Comparison of ENCODE assay signal across 1 cellular context in the genomic region with DNA sequence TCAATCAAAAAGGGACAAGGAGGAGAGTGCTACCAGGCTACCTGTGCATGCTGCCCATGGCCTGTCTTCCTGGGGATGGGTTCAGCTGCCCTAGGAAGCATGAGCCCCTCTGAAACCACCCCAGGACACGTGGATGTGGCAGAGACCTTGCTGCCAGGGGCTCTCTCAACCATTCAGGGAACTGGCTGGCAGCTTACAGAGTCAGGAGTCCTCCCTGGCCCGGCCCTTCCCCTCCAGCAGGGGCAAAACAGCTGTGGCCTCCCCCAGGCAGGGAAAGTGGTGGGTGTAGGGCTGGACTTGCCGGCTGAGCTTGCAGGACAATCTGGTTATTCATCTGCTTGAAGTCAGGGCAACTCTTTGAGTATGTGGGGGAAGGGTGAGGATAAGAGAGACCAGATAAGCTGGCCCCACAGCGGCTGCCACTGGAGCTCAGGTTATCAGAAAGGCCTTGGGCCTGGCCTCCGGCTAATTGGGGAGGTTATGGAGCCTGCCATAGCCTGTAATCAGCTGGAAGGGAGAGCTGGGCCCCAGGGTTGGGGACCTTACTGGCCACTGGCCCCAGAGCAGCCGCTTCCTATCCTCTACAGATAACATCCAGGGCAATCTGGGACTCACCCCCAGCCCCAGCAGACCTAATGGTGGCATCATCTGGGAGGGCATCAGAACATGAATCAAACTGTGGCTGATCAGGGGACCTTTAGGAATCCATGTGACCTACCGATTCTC.
TF ChIP-seq lines count a peak whose summit lies in the region.

No MANE protein-coding gene starts in this region.

TF ChIP-seq in HepG2, 621 proteins besides CTCF, POLR2A, EP300 and RAD21 (continues in another document):
- TF ChIP-seq TCF7 (IDR thresholded peaks at IDR 0.05; ENCODE audit: low read depth), result no peak
- TF ChIP-seq, protein P1, sequence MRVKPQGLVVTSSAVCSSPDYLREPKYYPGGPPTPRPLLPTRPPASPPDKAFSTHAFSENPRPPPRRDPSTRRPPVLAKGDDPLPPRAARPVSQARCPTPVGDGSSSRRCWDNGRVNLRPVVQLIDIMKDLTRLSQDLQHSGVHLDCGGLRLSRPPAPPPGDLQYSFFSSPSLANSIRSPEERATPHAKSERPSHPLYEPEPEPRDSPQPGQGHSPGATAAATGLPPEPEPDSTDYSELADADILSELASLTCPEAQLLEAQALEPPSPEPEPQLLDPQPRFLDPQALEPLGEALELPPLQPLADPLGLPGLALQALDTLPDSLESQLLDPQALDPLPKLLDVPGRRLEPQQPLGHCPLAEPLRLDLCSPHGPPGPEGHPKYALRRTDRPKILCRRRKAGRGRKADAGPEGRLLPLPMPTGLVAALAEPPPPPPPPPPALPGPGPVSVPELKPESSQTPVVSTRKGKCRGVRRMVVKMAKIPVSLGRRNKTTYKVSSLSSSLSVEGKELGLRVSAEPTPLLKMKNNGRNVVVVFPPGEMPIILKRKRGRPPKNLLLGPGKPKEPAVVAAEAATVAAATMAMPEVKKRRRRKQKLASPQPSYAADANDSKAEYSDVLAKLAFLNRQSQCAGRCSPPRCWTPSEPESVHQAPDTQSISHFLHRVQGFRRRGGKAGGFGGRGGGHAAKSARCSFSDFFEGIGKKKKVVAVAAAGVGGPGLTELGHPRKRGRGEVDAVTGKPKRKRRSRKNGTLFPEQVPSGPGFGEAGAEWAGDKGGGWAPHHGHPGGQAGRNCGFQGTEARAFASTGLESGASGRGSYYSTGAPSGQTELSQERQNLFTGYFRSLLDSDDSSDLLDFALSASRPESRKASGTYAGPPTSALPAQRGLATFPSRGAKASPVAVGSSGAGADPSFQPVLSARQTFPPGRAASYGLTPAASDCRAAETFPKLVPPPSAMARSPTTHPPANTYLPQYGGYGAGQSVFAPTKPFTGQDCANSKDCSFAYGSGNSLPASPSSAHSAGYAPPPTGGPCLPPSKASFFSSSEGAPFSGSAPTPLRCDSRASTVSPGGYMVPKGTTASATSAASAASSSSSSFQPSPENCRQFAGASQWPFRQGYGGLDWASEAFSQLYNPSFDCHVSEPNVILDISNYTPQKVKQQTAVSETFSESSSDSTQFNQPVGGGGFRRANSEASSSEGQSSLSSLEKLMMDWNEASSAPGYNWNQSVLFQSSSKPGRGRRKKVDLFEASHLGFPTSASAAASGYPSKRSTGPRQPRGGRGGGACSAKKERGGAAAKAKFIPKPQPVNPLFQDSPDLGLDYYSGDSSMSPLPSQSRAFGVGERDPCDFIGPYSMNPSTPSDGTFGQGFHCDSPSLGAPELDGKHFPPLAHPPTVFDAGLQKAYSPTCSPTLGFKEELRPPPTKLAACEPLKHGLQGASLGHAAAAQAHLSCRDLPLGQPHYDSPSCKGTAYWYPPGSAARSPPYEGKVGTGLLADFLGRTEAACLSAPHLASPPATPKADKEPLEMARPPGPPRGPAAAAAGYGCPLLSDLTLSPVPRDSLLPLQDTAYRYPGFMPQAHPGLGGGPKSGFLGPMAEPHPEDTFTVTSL (CRISPR knock-in tag; IDR thresholded peaks at IDR 0.05; ENCODE audit: borderline replicate concordance), result no peak
- no peak; the same call in 1 of the 2 replicates for TF ChIP-seq ZNF567 (CRISPR knock-in tag; IDR thresholded peaks at IDR 0.05; ENCODE audit: borderline replicate concordance)
- no peak for TF ChIP-seq AGO1 (IDR thresholded peaks at IDR 0.05; ENCODE audit: low read depth, low read length, poor library complexity, severe bottlenecking)
- no peak for TF ChIP-seq ZMYM2 (CRISPR knock-in tag; IDR thresholded peaks at IDR 0.05)
- TF ChIP-seq DPF2 (CRISPR knock-in tag; IDR thresholded peaks at IDR 0.05; ENCODE audit: borderline replicate concordance, low read depth), result peak; percentile 74
- no peak for TF ChIP-seq HHEX (CRISPR knock-in tag; IDR thresholded peaks at IDR 0.05)
- no peak; the same call in 1 of the 2 replicates for TF ChIP-seq HOXA5 (CRISPR knock-in tag; IDR thresholded peaks at IDR 0.05)
- TF ChIP-seq ZSCAN22 (CRISPR knock-in tag; IDR thresholded peaks at IDR 0.05), result no peak
- TF ChIP-seq ETV6 (CRISPR knock-in tag; conservative IDR thresholded peaks at IDR 0.05), result no peak
- TF ChIP-seq MIXL1 (CRISPR knock-in tag; IDR thresholded peaks at IDR 0.05), result peak; percentile 85
- peak; percentile 66 for TF ChIP-seq PTBP1 (IDR thresholded peaks at IDR 0.05; ENCODE audit: low read depth, low read length, poor library complexity, severe bottlenecking)
- no peak for TF ChIP-seq TCF7L2 (IDR thresholded peaks at IDR 0.05; ENCODE audit: low read depth, low read length)
- TF ChIP-seq AKAP8 (CRISPR knock-in tag; IDR thresholded peaks at IDR 0.05), result peak; percentile 98
- no peak for TF ChIP-seq SP1 (IDR thresholded peaks at IDR 0.05)
- no peak for TF ChIP-seq SP1 (CRISPR knock-in tag; IDR thresholded peaks at IDR 0.05)
- TF ChIP-seq ZZZ3 (CRISPR knock-in tag; IDR thresholded peaks at IDR 0.05; ENCODE audit: borderline replicate concordance), result peak; percentile 68
- no peak for TF ChIP-seq CEBPG (CRISPR knock-in tag; IDR thresholded peaks at IDR 0.05)
- TF ChIP-seq, protein P2, sequence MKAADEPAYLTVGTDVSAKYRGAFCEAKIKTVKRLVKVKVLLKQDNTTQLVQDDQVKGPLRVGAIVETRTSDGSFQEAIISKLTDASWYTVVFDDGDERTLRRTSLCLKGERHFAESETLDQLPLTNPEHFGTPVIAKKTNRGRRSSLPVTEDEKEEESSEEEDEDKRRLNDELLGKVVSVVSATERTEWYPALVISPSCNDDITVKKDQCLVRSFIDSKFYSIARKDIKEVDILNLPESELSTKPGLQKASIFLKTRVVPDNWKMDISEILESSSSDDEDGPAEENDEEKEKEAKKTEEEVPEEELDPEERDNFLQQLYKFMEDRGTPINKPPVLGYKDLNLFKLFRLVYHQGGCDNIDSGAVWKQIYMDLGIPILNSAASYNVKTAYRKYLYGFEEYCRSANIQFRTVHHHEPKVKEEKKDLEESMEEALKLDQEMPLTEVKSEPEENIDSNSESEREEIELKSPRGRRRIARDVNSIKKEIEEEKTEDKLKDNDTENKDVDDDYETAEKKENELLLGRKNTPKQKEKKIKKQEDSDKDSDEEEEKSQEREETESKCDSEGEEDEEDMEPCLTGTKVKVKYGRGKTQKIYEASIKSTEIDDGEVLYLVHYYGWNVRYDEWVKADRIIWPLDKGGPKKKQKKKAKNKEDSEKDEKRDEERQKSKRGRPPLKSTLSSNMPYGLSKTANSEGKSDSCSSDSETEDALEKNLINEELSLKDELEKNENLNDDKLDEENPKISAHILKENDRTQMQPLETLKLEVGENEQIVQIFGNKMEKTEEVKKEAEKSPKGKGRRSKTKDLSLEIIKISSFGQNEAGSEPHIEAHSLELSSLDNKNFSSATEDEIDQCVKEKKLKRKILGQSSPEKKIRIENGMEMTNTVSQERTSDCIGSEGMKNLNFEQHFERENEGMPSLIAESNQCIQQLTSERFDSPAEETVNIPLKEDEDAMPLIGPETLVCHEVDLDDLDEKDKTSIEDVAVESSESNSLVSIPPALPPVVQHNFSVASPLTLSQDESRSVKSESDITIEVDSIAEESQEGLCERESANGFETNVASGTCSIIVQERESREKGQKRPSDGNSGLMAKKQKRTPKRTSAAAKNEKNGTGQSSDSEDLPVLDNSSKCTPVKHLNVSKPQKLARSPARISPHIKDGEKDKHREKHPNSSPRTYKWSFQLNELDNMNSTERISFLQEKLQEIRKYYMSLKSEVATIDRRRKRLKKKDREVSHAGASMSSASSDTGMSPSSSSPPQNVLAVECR (CRISPR knock-in tag; IDR thresholded peaks at IDR 0.05; ENCODE audit: borderline replicate concordance), result peak; percentile 45; the same call in 1 of the 2 replicates
- TF ChIP-seq, protein P3, sequence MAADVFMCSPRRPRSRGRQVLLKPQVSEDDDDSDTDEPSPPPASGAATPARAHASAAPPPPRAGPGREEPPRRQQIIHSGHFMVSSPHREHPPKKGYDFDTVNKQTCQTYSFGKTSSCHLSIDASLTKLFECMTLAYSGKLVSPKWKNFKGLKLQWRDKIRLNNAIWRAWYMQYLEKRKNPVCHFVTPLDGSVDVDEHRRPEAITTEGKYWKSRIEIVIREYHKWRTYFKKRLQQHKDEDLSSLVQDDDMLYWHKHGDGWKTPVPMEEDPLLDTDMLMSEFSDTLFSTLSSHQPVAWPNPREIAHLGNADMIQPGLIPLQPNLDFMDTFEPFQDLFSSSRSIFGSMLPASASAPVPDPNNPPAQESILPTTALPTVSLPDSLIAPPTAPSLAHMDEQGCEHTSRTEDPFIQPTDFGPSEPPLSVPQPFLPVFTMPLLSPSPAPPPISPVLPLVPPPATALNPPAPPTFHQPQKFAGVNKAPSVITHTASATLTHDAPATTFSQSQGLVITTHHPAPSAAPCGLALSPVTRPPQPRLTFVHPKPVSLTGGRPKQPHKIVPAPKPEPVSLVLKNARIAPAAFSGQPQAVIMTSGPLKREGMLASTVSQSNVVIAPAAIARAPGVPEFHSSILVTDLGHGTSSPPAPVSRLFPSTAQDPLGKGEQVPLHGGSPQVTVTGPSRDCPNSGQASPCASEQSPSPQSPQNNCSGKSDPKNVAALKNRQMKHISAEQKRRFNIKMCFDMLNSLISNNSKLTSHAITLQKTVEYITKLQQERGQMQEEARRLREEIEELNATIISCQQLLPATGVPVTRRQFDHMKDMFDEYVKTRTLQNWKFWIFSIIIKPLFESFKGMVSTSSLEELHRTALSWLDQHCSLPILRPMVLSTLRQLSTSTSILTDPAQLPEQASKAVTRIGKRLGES (CRISPR knock-in tag; IDR thresholded peaks at IDR 0.05; ENCODE audit: borderline replicate concordance), result no peak
- TF ChIP-seq ZNF564 (CRISPR knock-in tag; IDR thresholded peaks at IDR 0.05), result no peak
- TF ChIP-seq ZNF768 (CRISPR knock-in tag; IDR thresholded peaks at IDR 0.05), result 0 out of 2 replicates have a peak, but pooled peaks have one; percentile 51
- peak; percentile 78; the same call in 1 of the 2 replicates for TF ChIP-seq ARNTL (CRISPR knock-in tag; IDR thresholded peaks at IDR 0.05)
- no peak for TF ChIP-seq ARNT (IDR thresholded peaks at IDR 0.05)
- peak; percentile 41; the same call in 1 of the 2 replicates for TF ChIP-seq SOX5 (CRISPR knock-in tag; IDR thresholded peaks at IDR 0.05; ENCODE audit: borderline replicate concordance)
- TF ChIP-seq MAFG (CRISPR knock-in tag; IDR thresholded peaks at IDR 0.05), result no peak
- no peak for TF ChIP-seq FOSL1 (CRISPR knock-in tag; IDR thresholded peaks at IDR 0.05; ENCODE audit: borderline replicate concordance)
- TF ChIP-seq PHF8 (CRISPR knock-in tag; IDR thresholded peaks at IDR 0.05), result peak; percentile 47; the same call in 1 of the 2 replicates
- peak; percentile 88; the same call in 1 of the 2 replicates for TF ChIP-seq NRL (CRISPR knock-in tag; IDR thresholded peaks at IDR 0.05; ENCODE audit: borderline replicate concordance)
- TF ChIP-seq, protein P4, sequence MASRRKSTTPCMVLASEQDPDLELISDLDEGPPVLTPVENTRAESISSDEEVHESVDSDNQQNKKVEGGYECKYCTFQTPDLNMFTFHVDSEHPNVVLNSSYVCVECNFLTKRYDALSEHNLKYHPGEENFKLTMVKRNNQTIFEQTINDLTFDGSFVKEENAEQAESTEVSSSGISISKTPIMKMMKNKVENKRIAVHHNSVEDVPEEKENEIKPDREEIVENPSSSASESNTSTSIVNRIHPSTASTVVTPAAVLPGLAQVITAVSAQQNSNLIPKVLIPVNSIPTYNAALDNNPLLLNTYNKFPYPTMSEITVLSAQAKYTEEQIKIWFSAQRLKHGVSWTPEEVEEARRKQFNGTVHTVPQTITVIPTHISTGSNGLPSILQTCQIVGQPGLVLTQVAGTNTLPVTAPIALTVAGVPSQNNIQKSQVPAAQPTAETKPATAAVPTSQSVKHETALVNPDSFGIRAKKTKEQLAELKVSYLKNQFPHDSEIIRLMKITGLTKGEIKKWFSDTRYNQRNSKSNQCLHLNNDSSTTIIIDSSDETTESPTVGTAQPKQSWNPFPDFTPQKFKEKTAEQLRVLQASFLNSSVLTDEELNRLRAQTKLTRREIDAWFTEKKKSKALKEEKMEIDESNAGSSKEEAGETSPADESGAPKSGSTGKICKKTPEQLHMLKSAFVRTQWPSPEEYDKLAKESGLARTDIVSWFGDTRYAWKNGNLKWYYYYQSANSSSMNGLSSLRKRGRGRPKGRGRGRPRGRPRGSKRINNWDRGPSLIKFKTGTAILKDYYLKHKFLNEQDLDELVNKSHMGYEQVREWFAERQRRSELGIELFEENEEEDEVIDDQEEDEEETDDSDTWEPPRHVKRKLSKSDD (CRISPR knock-in tag; IDR thresholded peaks at IDR 0.05; ENCODE audit: low read depth), result 0 out of 2 replicates have a peak, but pooled peaks have one; percentile 17
- 0 out of 2 replicates have a peak, but pooled peaks have one; percentile 82 for TF ChIP-seq ATAD3A (CRISPR knock-in tag; IDR thresholded peaks at IDR 0.05)
- peak; percentile 64; the same call in 1 of the 2 replicates for TF ChIP-seq ZNF766 (CRISPR knock-in tag; IDR thresholded peaks at IDR 0.05; ENCODE audit: borderline replicate concordance)
- peak; percentile 73; the same call in 1 of the 2 replicates for TF ChIP-seq MTERF4 (CRISPR knock-in tag; IDR thresholded peaks at IDR 0.05)
- TF ChIP-seq ZSCAN25 (CRISPR knock-in tag; IDR thresholded peaks at IDR 0.05), result peak; percentile 65; the same call in 1 of the 2 replicates
- TF ChIP-seq NCOR1 (IDR thresholded peaks at IDR 0.05; ENCODE audit: borderline replicate concordance, low read length), result no peak
- TF ChIP-seq NFYB (CRISPR knock-in tag; IDR thresholded peaks at IDR 0.05), result peak; percentile 8; the same call in 1 of the 2 replicates
- no peak for TF ChIP-seq CEBPB (IDR thresholded peaks at IDR 0.05; ENCODE audit: borderline replicate concordance, low read depth, low read length)
- TF ChIP-seq, protein P5, sequence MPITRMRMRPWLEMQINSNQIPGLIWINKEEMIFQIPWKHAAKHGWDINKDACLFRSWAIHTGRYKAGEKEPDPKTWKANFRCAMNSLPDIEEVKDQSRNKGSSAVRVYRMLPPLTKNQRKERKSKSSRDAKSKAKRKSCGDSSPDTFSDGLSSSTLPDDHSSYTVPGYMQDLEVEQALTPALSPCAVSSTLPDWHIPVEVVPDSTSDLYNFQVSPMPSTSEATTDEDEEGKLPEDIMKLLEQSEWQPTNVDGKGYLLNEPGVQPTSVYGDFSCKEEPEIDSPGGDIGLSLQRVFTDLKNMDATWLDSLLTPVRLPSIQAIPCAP (CRISPR knock-in tag; IDR thresholded peaks at IDR 0.05; ENCODE audit: low read depth), result no peak
- peak; percentile 48; the same call in 1 of the 2 replicates for TF ChIP-seq MXD3 (CRISPR knock-in tag; IDR thresholded peaks at IDR 0.05)
- TF ChIP-seq KLF16 (CRISPR knock-in tag; IDR thresholded peaks at IDR 0.05), result peak; percentile 21 to 47; a peak in 1 of 4 replicates
